20 cellular contexts compared by ENCODE assay signal in the genomic region with DNA sequence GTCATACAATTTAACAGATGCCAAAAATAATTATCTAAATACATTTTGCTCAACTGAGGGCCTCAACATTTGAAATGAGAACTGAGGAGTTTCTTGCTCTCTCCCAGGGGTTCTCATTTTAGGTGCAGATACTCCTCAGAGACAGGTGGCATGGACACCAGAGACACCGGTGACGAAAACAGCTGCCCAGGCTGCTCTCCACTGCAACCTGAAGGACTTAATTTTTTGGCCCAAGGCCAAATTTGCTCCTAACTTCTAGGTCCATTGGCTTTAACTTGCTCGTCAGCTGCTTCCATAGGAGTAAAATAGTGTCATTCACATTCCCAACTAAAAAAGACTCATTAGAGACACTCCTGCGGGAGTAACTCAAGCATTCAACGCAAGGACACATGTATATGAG.
DNase-seq lines count a peak whose midpoint lies in the region; ATAC-seq and TF ChIP-seq lines count a peak whose summit lies in the region.
"Had no signal": no experiment of that assay in that cellular context is flagged by ENCODE, and none has a peak within 500 bp of the region (broad histone marks: within the 10 kb centered on the region; RNA-seq: fewer than 3 reads in every experiment).

No MANE protein-coding gene starts in this region.

- no peak overlapping the region for H3K4me3 ChIP-seq in SJCRH30
- no peak overlapping the region for H3K4me3 ChIP-seq in psoas muscle
- H3K4me3 ChIP-seq: body of pancreas, prostate gland, skin epidermis had no signal

- H3K27me3 ChIP-seq in SJCRH30 (no peaks in the 10 kb centered on the region), psoas muscle (ENCODE audit: insufficient read depth in 3 of 3, low read length in 2 of 3) (no peaks in the 10 kb centered on the region)
- H3K27me3 ChIP-seq: body of pancreas had no signal

- H3K9me3 ChIP-seq in SJCRH30 (replicated peaks): no peaks in the 10 kb centered on the region
- no peaks in the 10 kb centered on the region for H3K9me3 ChIP-seq in psoas muscle
- H3K9me3 ChIP-seq: body of pancreas, prostate gland had no signal

- H3K27ac Mint-ChIP-seq in natural killer cell treated with Interleukin-12 subunit alpha and Interleukin-12 subunit beta and Interleukin-15 and Interleukin-18, amount 100 ng/mL, for 72 hours: no peak overlapping the region
- H3K27ac Mint-ChIP-seq: activated CD4-positive, alpha-beta T cell treated with anti-CD3 and anti-CD28 coated beads, Interleukin-2, amount 10 ng/mL, durations not matched to agents 7 days and 5 days; activated naive CD8-positive, alpha-beta T cell treated with anti-CD3 and anti-CD28 coated beads, Interleukin-2, amount 50 U/mL, for 24 hours; CD8-positive, alpha-beta memory T cell; endodermal cell had no signal

- in situ Hi-C loops in ACHN (cut with HindIII; ENCODE audit: low pct_ligation_motif_present, low pct_unique_long_range_greater_than_20kb, low sequenced_read_pairs): no loop called here

- no peaks in the 10 kb centered on the region for H3K9me3 Mint-ChIP-seq in natural killer cell treated with Interleukin-12 subunit alpha and Interleukin-12 subunit beta and Interleukin-15 and Interleukin-18, amount 100 ng/mL, for 72 hours
- H3K9me3 Mint-ChIP-seq: activated CD4-positive, alpha-beta T cell treated with anti-CD3 and anti-CD28 coated beads, Interleukin-2, amount 10 ng/mL, durations not matched to agents 7 days and 5 days; activated naive CD8-positive, alpha-beta T cell treated with anti-CD3 and anti-CD28 coated beads, Interleukin-2, amount 50 U/mL, for 24 hours; CD8-positive, alpha-beta memory T cell had no signal

- no peak overlapping the region for H3K4me3 Mint-ChIP-seq in natural killer cell treated with Interleukin-12 subunit alpha and Interleukin-12 subunit beta and Interleukin-15 and Interleukin-18, amount 100 ng/mL, for 72 hours
- H3K4me3 Mint-ChIP-seq: activated CD4-positive, alpha-beta T cell treated with anti-CD3 and anti-CD28 coated beads, Interleukin-2, amount 10 ng/mL, durations not matched to agents 7 days and 5 days; activated naive CD8-positive, alpha-beta T cell treated with anti-CD3 and anti-CD28 coated beads, Interleukin-2, amount 50 U/mL, for 24 hours; CD8-positive, alpha-beta memory T cell; endodermal cell had no signal

- H3K4me1 Mint-ChIP-seq in natural killer cell treated with Interleukin-12 subunit alpha and Interleukin-12 subunit beta and Interleukin-15 and Interleukin-18, amount 100 ng/mL, for 72 hours (ENCODE audit: low read depth in 2 of 2): peaks cover 3 to 6% of the 10 kb centered on the region in 2 donors
- H3K4me1 Mint-ChIP-seq: activated CD4-positive, alpha-beta T cell treated with anti-CD3 and anti-CD28 coated beads, Interleukin-2, amount 10 ng/mL, durations not matched to agents 7 days and 5 days had no signal

- 47 to 66% (median 50%) methylated on average over 5 of the region's 5 CpGs for WGBS in psoas muscle, 3 donors

- DNase-seq in NCI-H1105 treated with DMSO at 0.1 percent for 48 hours (lab: John Stamatoyannopoulos, UW) (peak; percentile 94), NCI-H2196 (lab: John Stamatoyannopoulos, UW; ENCODE audit: unreplicated experiment) (peak; percentile 70), SJCRH30 (peak; percentile 72 to 91), psoas muscle (no peak), ACHN (no peak), occipital lobe (lab: John Stamatoyannopoulos, UW) (no peak)
- no peak for DNase-seq in natural killer cell treated with Interleukin-12 subunit alpha and Interleukin-12 subunit beta and Interleukin-15 and Interleukin-18, amount 100 ng/mL, for 72 hours (ENCODE audit: low spot score)
- DNase-seq: activated CD4-positive, alpha-beta T cell treated with anti-CD3 and anti-CD28 coated beads, Interleukin-2, amount 10 ng/mL, durations not matched to agents 7 days and 5 days; activated CD8-positive, alpha-beta memory T cell treated with anti-CD3 and anti-CD28 coated beads, Interleukin-2, amount 50 U/mL, for 4 hours; activated naive CD8-positive, alpha-beta T cell treated with anti-CD3 and anti-CD28 coated beads, Interleukin-2, amount 50 U/mL, for 24 hours; CD8-positive, alpha-beta memory T cell; endodermal cell; left colon; NCI-H345; SHP77; stimulated activated naive CD4-positive, alpha-beta T cell had no signal

- H3K27ac ChIP-seq in SJCRH30 (no peak overlapping the region), psoas muscle (no peak overlapping the region)
- H3K27ac ChIP-seq: body of pancreas, KMS-11, prostate gland, skin epidermis had no signal

- peaks cover 15% of the 10 kb centered on the region for H3K4me1 ChIP-seq in SJCRH30
- peaks cover 22% of the 10 kb centered on the region for H3K4me1 ChIP-seq in psoas muscle
- H3K4me1 ChIP-seq: prostate gland had no signal

- H3K27me3 Mint-ChIP-seq in natural killer cell treated with Interleukin-12 subunit alpha and Interleukin-12 subunit beta and Interleukin-15 and Interleukin-18, amount 100 ng/mL, for 72 hours: no peaks in the 10 kb centered on the region
- H3K27me3 Mint-ChIP-seq: activated CD4-positive, alpha-beta T cell treated with anti-CD3 and anti-CD28 coated beads, Interleukin-2, amount 10 ng/mL, durations not matched to agents 7 days and 5 days; activated naive CD8-positive, alpha-beta T cell treated with anti-CD3 and anti-CD28 coated beads, Interleukin-2, amount 50 U/mL, for 24 hours; CD8-positive, alpha-beta memory T cell had no signal

- peak; percentile 56 to 71 (median 67) for ATAC-seq in psoas muscle
- no peak for ATAC-seq in natural killer cell treated with Interleukin-12 subunit alpha and Interleukin-12 subunit beta and Interleukin-15 and Interleukin-18, amount 100 ng/mL, for 72 hours
- ATAC-seq: activated naive CD8-positive, alpha-beta T cell treated with anti-CD3 and anti-CD28 coated beads, Interleukin-2, amount 50 U/mL, for 24 hours; body of pancreas; left colon had no signal

- intact Hi-C loops in psoas muscle (cut with DNase I): loop anchor here in 1 of 2 donors (10.0 kb wide), 1 partner anchor 77 kb away; no protein-coding TSS in a partner anchor

- no peaks in the 10 kb centered on the region for H3K36me3 Mint-ChIP-seq in natural killer cell treated with Interleukin-12 subunit alpha and Interleukin-12 subunit beta and Interleukin-15 and Interleukin-18, amount 100 ng/mL, for 72 hours

- TF ChIP-seq CTCF in psoas muscle (IDR thresholded peaks at IDR 0.05): no peak

- H3K36me3 ChIP-seq in SJCRH30 (peaks cover 14% of the 10 kb centered on the region), psoas muscle (ENCODE audit: insufficient read depth in 1 of 2, low read depth in 1 of 2) (peaks cover 0 to 6% of the 10 kb centered on the region in 2 donors)
- H3K36me3 ChIP-seq: prostate gland had no signal

Comparison
In these comparisons a context has a peak if more than half of its experiments do, and no peak if none do; other contexts are left out.
1. DNase-seq: peak in NCI-H1105 treated with DMSO at 0.1 percent for 48 hours (single experiment), NCI-H2196 (single experiment) and SJCRH30 (2 of 2); none in psoas muscle (0 of 2), ACHN (single experiment), natural killer cell treated with Interleukin-12 subunit alpha and Interleukin-12 subunit beta and Interleukin-15 and Interleukin-18, amount 100 ng/mL, for 72 hours (single experiment) and occipital lobe (single experiment).
2. ATAC-seq: peak in psoas muscle (4 of 4); none in natural killer cell treated with Interleukin-12 subunit alpha and Interleukin-12 subunit beta and Interleukin-15 and Interleukin-18, amount 100 ng/mL, for 72 hours (0 of 2).